ENCODE assay signal across 1 cellular context in the genomic region with DNA sequence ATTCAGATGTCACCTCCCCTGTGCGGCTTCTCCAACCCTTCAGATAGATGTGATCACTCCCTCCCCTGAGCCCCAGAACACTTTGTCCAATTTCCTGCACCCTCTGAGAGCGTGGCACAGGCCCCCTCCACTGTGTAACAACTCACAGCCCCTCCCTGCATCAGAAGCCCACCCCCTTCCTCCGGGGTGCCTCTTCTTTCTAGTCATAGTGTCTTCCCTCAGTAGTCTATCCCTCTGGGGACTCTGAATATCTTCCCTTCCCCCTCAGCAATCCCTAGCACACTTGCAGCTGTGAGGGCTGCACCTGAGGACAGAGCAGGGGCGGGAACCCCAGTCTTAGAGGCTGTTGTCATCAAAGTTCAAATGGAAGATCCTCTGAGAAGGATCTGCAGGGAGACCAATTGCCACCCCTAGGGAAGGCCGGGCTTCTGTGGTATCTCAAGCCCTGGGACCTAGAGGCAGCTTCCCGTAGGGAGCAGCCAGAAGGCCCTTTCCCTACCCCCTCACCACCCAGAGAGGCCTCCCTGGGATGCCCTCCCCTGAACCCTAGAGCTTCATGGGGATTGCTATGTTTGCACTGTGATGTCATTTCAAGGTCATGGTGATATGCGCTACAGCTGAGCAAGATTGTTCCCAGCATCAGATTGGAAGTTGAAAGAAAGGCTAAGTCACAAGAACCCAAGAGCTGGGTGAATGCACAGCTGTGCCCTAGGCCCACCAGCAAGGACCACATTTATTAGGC.
TF ChIP-seq lines count a peak whose summit lies in the region.

No MANE protein-coding gene starts in this region.

TF ChIP-seq in HepG2, 621 proteins besides CTCF, POLR2A, EP300 and RAD21 (continued from another document and continues in another):
- TF ChIP-seq, protein P1, sequence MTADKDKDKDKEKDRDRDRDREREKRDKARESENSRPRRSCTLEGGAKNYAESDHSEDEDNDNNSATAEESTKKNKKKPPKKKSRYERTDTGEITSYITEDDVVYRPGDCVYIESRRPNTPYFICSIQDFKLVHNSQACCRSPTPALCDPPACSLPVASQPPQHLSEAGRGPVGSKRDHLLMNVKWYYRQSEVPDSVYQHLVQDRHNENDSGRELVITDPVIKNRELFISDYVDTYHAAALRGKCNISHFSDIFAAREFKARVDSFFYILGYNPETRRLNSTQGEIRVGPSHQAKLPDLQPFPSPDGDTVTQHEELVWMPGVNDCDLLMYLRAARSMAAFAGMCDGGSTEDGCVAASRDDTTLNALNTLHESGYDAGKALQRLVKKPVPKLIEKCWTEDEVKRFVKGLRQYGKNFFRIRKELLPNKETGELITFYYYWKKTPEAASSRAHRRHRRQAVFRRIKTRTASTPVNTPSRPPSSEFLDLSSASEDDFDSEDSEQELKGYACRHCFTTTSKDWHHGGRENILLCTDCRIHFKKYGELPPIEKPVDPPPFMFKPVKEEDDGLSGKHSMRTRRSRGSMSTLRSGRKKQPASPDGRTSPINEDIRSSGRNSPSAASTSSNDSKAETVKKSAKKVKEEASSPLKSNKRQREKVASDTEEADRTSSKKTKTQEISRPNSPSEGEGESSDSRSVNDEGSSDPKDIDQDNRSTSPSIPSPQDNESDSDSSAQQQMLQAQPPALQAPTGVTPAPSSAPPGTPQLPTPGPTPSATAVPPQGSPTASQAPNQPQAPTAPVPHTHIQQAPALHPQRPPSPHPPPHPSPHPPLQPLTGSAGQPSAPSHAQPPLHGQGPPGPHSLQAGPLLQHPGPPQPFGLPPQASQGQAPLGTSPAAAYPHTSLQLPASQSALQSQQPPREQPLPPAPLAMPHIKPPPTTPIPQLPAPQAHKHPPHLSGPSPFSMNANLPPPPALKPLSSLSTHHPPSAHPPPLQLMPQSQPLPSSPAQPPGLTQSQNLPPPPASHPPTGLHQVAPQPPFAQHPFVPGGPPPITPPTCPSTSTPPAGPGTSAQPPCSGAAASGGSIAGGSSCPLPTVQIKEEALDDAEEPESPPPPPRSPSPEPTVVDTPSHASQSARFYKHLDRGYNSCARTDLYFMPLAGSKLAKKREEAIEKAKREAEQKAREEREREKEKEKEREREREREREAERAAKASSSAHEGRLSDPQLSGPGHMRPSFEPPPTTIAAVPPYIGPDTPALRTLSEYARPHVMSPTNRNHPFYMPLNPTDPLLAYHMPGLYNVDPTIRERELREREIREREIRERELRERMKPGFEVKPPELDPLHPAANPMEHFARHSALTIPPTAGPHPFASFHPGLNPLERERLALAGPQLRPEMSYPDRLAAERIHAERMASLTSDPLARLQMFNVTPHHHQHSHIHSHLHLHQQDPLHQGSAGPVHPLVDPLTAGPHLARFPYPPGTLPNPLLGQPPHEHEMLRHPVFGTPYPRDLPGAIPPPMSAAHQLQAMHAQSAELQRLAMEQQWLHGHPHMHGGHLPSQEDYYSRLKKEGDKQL (CRISPR knock-in tag; IDR thresholded peaks at IDR 0.05; ENCODE audit: low read depth), result no peak
- TF ChIP-seq SIN3B (IDR thresholded peaks at IDR 0.05; ENCODE audit: low read length) (no peak), ZBTB7B (CRISPR knock-in tag; IDR thresholded peaks at IDR 0.05) (no peak), KLF15 (CRISPR knock-in tag; IDR thresholded peaks at IDR 0.05; ENCODE audit: borderline replicate concordance) (no peak), MED1 (CRISPR knock-in tag; IDR thresholded peaks at IDR 0.05) (peak; percentile 72), ZNF225 (CRISPR knock-in tag; IDR thresholded peaks at IDR 0.05) (no peak), ELF1 (CRISPR knock-in tag; IDR thresholded peaks at IDR 0.05) (0 out of 2 replicates have a peak, but pooled peaks have one; percentile 35), SSRP1 (CRISPR knock-in tag; IDR thresholded peaks at IDR 0.05) (no peak), PLRG1 (conservative IDR thresholded peaks at IDR 0.05) (no peak), MED8 (CRISPR knock-in tag; IDR thresholded peaks at IDR 0.05; ENCODE audit: insufficient replicate concordance) (no peak), EEA1 (CRISPR knock-in tag; IDR thresholded peaks at IDR 0.05; ENCODE audit: borderline replicate concordance) (no peak), POGZ (CRISPR knock-in tag; IDR thresholded peaks at IDR 0.05) (peak; percentile 68), SCMH1 (CRISPR knock-in tag; IDR thresholded peaks at IDR 0.05; ENCODE audit: borderline replicate concordance) (no peak), ZFP90 (CRISPR knock-in tag; IDR thresholded peaks at IDR 0.05; ENCODE audit: borderline replicate concordance) (no peak), ZNF138 (CRISPR knock-in tag; IDR thresholded peaks at IDR 0.05; ENCODE audit: low read depth) (no peak), ZNF205 (CRISPR knock-in tag; IDR thresholded peaks at IDR 0.05) (0 out of 2 replicates have a peak, but pooled peaks have one; percentile 41)
- TF ChIP-seq, protein P2, sequence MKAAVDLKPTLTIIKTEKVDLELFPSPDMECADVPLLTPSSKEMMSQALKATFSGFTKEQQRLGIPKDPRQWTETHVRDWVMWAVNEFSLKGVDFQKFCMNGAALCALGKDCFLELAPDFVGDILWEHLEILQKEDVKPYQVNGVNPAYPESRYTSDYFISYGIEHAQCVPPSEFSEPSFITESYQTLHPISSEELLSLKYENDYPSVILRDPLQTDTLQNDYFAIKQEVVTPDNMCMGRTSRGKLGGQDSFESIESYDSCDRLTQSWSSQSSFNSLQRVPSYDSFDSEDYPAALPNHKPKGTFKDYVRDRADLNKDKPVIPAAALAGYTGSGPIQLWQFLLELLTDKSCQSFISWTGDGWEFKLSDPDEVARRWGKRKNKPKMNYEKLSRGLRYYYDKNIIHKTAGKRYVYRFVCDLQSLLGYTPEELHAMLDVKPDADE (CRISPR knock-in tag; IDR thresholded peaks at IDR 0.05), result no peak
- TF ChIP-seq, protein P3, sequence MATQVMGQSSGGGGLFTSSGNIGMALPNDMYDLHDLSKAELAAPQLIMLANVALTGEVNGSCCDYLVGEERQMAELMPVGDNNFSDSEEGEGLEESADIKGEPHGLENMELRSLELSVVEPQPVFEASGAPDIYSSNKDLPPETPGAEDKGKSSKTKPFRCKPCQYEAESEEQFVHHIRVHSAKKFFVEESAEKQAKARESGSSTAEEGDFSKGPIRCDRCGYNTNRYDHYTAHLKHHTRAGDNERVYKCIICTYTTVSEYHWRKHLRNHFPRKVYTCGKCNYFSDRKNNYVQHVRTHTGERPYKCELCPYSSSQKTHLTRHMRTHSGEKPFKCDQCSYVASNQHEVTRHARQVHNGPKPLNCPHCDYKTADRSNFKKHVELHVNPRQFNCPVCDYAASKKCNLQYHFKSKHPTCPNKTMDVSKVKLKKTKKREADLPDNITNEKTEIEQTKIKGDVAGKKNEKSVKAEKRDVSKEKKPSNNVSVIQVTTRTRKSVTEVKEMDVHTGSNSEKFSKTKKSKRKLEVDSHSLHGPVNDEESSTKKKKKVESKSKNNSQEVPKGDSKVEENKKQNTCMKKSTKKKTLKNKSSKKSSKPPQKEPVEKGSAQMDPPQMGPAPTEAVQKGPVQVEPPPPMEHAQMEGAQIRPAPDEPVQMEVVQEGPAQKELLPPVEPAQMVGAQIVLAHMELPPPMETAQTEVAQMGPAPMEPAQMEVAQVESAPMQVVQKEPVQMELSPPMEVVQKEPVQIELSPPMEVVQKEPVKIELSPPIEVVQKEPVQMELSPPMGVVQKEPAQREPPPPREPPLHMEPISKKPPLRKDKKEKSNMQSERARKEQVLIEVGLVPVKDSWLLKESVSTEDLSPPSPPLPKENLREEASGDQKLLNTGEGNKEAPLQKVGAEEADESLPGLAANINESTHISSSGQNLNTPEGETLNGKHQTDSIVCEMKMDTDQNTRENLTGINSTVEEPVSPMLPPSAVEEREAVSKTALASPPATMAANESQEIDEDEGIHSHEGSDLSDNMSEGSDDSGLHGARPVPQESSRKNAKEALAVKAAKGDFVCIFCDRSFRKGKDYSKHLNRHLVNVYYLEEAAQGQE (IDR thresholded peaks at IDR 0.05; ENCODE audit: borderline replicate concordance in 1 of 2, low read depth in 1 of 2, low read length in 2 of 2), result 0 out of 4 replicates have a peak, but pooled peaks of 1 of the 2 experiments have one; percentile 16
- TF ChIP-seq, protein P4, sequence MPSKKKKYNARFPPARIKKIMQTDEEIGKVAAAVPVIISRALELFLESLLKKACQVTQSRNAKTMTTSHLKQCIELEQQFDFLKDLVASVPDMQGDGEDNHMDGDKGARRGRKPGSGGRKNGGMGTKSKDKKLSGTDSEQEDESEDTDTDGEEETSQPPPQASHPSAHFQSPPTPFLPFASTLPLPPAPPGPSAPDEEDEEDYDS (CRISPR knock-in tag; IDR thresholded peaks at IDR 0.05), result peak; percentile 27; the same call in 1 of the 2 replicates
- TF ChIP-seq, protein P5, sequence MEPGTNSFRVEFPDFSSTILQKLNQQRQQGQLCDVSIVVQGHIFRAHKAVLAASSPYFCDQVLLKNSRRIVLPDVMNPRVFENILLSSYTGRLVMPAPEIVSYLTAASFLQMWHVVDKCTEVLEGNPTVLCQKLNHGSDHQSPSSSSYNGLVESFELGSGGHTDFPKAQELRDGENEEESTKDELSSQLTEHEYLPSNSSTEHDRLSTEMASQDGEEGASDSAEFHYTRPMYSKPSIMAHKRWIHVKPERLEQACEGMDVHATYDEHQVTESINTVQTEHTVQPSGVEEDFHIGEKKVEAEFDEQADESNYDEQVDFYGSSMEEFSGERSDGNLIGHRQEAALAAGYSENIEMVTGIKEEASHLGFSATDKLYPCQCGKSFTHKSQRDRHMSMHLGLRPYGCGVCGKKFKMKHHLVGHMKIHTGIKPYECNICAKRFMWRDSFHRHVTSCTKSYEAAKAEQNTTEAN (CRISPR knock-in tag; conservative IDR thresholded peaks at IDR 0.05), result no peak
- TF ChIP-seq, protein P6, sequence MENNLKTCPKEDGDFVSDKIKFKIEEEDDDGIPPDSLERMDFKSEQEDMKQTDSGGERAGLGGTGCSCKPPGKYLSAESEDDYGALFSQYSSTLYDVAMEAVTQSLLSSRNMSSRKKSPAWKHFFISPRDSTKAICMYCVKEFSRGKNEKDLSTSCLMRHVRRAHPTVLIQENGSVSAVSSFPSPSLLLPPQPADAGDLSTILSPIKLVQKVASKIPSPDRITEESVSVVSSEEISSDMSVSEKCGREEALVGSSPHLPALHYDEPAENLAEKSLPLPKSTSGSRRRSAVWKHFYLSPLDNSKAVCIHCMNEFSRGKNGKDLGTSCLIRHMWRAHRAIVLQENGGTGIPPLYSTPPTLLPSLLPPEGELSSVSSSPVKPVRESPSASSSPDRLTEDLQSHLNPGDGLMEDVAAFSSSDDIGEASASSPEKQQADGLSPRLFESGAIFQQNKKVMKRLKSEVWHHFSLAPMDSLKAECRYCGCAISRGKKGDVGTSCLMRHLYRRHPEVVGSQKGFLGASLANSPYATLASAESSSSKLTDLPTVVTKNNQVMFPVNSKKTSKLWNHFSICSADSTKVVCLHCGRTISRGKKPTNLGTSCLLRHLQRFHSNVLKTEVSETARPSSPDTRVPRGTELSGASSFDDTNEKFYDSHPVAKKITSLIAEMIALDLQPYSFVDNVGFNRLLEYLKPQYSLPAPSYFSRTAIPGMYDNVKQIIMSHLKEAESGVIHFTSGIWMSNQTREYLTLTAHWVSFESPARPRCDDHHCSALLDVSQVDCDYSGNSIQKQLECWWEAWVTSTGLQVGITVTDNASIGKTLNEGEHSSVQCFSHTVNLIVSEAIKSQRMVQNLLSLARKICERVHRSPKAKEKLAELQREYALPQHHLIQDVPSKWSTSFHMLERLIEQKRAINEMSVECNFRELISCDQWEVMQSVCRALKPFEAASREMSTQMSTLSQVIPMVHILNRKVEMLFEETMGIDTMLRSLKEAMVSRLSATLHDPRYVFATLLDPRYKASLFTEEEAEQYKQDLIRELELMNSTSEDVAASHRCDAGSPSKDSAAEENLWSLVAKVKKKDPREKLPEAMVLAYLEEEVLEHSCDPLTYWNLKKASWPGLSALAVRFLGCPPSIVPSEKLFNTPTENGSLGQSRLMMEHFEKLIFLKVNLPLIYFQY (CRISPR knock-in tag; IDR thresholded peaks at IDR 0.05; ENCODE audit: borderline replicate concordance), result no peak
- TF ChIP-seq, protein P7, sequence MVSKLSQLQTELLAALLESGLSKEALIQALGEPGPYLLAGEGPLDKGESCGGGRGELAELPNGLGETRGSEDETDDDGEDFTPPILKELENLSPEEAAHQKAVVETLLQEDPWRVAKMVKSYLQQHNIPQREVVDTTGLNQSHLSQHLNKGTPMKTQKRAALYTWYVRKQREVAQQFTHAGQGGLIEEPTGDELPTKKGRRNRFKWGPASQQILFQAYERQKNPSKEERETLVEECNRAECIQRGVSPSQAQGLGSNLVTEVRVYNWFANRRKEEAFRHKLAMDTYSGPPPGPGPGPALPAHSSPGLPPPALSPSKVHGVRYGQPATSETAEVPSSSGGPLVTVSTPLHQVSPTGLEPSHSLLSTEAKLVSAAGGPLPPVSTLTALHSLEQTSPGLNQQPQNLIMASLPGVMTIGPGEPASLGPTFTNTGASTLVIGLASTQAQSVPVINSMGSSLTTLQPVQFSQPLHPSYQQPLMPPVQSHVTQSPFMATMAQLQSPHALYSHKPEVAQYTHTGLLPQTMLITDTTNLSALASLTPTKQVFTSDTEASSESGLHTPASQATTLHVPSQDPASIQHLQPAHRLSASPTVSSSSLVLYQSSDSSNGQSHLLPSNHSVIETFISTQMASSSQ (IDR thresholded peaks at IDR 0.05; ENCODE audit: low read depth), result no peak
- TF ChIP-seq, protein P7 (CRISPR knock-in tag; IDR thresholded peaks at IDR 0.05; ENCODE audit: borderline replicate concordance), result peak; percentile 59; the same call in 1 of the 2 replicates
- TF ChIP-seq, protein P8, sequence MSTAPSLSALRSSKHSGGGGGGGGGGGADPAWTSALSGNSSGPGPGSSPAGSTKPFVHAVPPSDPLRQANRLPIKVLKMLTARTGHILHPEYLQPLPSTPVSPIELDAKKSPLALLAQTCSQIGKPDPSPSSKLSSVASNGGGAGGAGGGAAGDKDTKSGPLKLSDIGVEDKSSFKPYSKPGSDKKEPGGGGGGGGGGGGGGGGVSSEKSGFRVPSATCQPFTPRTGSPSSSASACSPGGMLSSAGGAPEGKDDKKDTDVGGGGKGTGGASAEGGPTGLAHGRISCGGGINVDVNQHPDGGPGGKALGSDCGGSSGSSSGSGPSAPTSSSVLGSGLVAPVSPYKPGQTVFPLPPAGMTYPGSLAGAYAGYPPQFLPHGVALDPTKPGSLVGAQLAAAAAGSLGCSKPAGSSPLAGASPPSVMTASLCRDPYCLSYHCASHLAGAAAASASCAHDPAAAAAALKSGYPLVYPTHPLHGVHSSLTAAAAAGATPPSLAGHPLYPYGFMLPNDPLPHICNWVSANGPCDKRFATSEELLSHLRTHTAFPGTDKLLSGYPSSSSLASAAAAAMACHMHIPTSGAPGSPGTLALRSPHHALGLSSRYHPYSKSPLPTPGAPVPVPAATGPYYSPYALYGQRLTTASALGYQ (CRISPR knock-in tag; IDR thresholded peaks at IDR 0.05), result no peak
